10 cellular contexts compared by ENCODE assay signal in genomic region chr22:45673482-45674175, GRCh38. TPM values are rescaled to one million over a fixed set of nuclear protein-coding genes. Genes with fewer than 3 reads are reported as not detected.
DNase-seq lines count a peak whose midpoint lies in the region; ATAC-seq and TF ChIP-seq lines count a peak whose summit lies in the region.
"Had no signal": no experiment of that assay in that cellular context is flagged by ENCODE, and none has a peak within 500 bp of the region (broad histone marks: within the 10 kb centered on the region; RNA-seq: fewer than 3 reads in every experiment).

No MANE protein-coding gene starts in this region.

- no peaks in the 10 kb centered on the region for H3K9me2 ChIP-seq in Loucy (replicated peaks; ENCODE audit: low read depth, low read length)

- H3K27me3 Mint-ChIP-seq in Caco-2 (ENCODE audit: insufficient read depth, unreplicated experiment), result no peaks in the 10 kb centered on the region
- no peaks in the 10 kb centered on the region for H3K27me3 Mint-ChIP-seq in activated naive CD8-positive, alpha-beta T cell
- peaks cover 0 to 4% (median 0%) of the 10 kb centered on the region in 5 donors for H3K27me3 Mint-ChIP-seq in naive thymus-derived CD4-positive, alpha-beta T cell

- peaks cover 73% of the 10 kb centered on the region for H3K79me2 ChIP-seq in Loucy (ENCODE audit: insufficient read depth, low read length)

- H3K9me3 ChIP-seq in Caco-2 (no peaks in the 10 kb centered on the region), Loucy (ENCODE audit: insufficient read depth, low read depth, low read length) (no peaks in the 10 kb centered on the region)
- H3K9me3 ChIP-seq in naive thymus-derived CD4-positive, alpha-beta T cell (ENCODE audit: control insufficient read depth in 2 of 3, low read length in 3 of 3), result no peaks in the 10 kb centered on the region

- peak overlapping the region; percentile 99 for H3K4me2 ChIP-seq in Loucy (ENCODE audit: low read depth, low read length, poor library complexity, severe bottlenecking)

- DNase-seq in Caco-2, result no peak
- DNase-seq in naive thymus-derived CD4-positive, alpha-beta T cell, result no peak
- DNase-seq in germinal center (ENCODE audit: low spot score), result no peak
- DNase-seq in Right ventricle myocardium superior, result no peak
- DNase-seq: left ventricle myocardium superior had no signal

- POLR2A ChIA-PET in Caco-2 (lab: Charles Lee), result no interaction called here
- POLR2A ChIA-PET in naive thymus-derived CD4-positive, alpha-beta T cell (lab: Charles Lee), result no interaction called here

- no peak overlapping the region for H3K27ac Mint-ChIP-seq in Caco-2 (ENCODE audit: unreplicated experiment)
- peak overlapping the region; percentile 90 for H3K27ac Mint-ChIP-seq in activated naive CD8-positive, alpha-beta T cell
- peak overlapping the region in 7 of 9 donors; percentile 9 to 78 (median 67) for H3K27ac Mint-ChIP-seq in naive thymus-derived CD4-positive, alpha-beta T cell

- peaks cover 12% of the 10 kb centered on the region for H3K36me3 Mint-ChIP-seq in Caco-2 (ENCODE audit: insufficient read depth, unreplicated experiment)
- H3K36me3 Mint-ChIP-seq in activated naive CD8-positive, alpha-beta T cell, result peaks cover 6% of the 10 kb centered on the region
- H3K36me3 Mint-ChIP-seq in naive thymus-derived CD4-positive, alpha-beta T cell, result peaks cover 0 to 13% (median 0%) of the 10 kb centered on the region in 5 donors

- H2AFZ ChIP-seq in Loucy (ENCODE audit: low read length), result no peak overlapping the region

- H3K4me1 ChIP-seq in Caco-2 (peaks cover 16% of the 10 kb centered on the region), Loucy (ENCODE audit: insufficient read depth, low read length, poor library complexity, severe bottlenecking) (peaks cover 62% of the 10 kb centered on the region)
- peaks cover 13 to 25% of the 10 kb centered on the region in 2 donors for H3K4me1 ChIP-seq in naive thymus-derived CD4-positive, alpha-beta T cell (ENCODE audit: control insufficient read depth in 2 of 2, insufficient read depth in 2 of 2, low read length in 2 of 2)

- ATAC-seq in naive thymus-derived CD4-positive, alpha-beta T cell, result no peak
- ATAC-seq in GM18505 (IDR thresholded peaks at IDR 0.05; ENCODE audit: unreplicated experiment), result no peak
- no peak for ATAC-seq in Right ventricle myocardium superior (ENCODE audit: poor library complexity)
- ATAC-seq in HG02885 (IDR thresholded peaks at IDR 0.05; ENCODE audit: poor library complexity, unreplicated experiment), result no peak
- ATAC-seq: left ventricle myocardium superior, Right ventricle myocardium inferior had no signal

- H4K20me1 ChIP-seq in Loucy (ENCODE audit: insufficient read depth, low read length, poor library complexity, severe bottlenecking), result peaks cover 60% of the 10 kb centered on the region

- CTCF ChIA-PET in Caco-2 (lab: Charles Lee), result no interaction called here
- CTCF ChIA-PET in naive thymus-derived CD4-positive, alpha-beta T cell (lab: Charles Lee), result no interaction called here

- no peak for TF ChIP-seq POLR2A in GM18505 (IDR thresholded peaks at IDR 0.05; ENCODE audit: borderline replicate concordance, extremely low read depth, insufficient read depth, insufficient read length)

- peak overlapping the region; percentile 83 for H3K4me3 Mint-ChIP-seq in Caco-2 (ENCODE audit: unreplicated experiment)
- H3K4me3 Mint-ChIP-seq in activated naive CD8-positive, alpha-beta T cell, result peak overlapping the region; percentile 93
- H3K4me3 Mint-ChIP-seq in naive thymus-derived CD4-positive, alpha-beta T cell, result peak overlapping the region; percentile 85 to 95 (median 86)

- no peaks in the 10 kb centered on the region for H3F3A ChIP-seq in Loucy (ENCODE audit: low read depth)

- no peak overlapping the region for H3K27ac ChIP-seq in naive thymus-derived CD4-positive, alpha-beta T cell (ENCODE audit: low read depth, low read length)

- H3K27me3 ChIP-seq in Caco-2 (replicated peaks; ENCODE audit: control insufficient read depth, insufficient read depth, low read length) (no peaks in the 10 kb centered on the region; the same call in 1 of the 2 replicates), Loucy (ENCODE audit: insufficient read depth, low read length, poor library complexity, severe bottlenecking) (no peaks in the 10 kb centered on the region)
- H3K27me3 ChIP-seq in naive thymus-derived CD4-positive, alpha-beta T cell (ENCODE audit: control insufficient read depth in 2 of 2, insufficient read depth in 2 of 2, low read length in 2 of 2), result no peaks in the 10 kb centered on the region

- H3K9ac ChIP-seq in Loucy (ENCODE audit: low read depth, low read length, poor library complexity, severe bottlenecking), result peak overlapping the region; percentile 90

- no TSS peak for BruUV-seq in Caco-2 (replicated peaks; lab: Mats Ljungman, UMichigan)

- TF ChIP-seq CTCF in Caco-2 (IDR thresholded peaks at IDR 0.05; ENCODE audit: insufficient read depth in 1 of 2, low read depth in 1 of 2, low read length in 1 of 2, severe bottlenecking in 1 of 2, unreplicated experiment in 1 of 2) (no peak), Loucy (conservative IDR thresholded peaks at IDR 0.05; ENCODE audit: low read length) (no peak)

- no peaks in the 10 kb centered on the region for H3K9me3 Mint-ChIP-seq in Caco-2 (ENCODE audit: unreplicated experiment)
- H3K9me3 Mint-ChIP-seq in activated naive CD8-positive, alpha-beta T cell (ENCODE audit: low read depth), result no peaks in the 10 kb centered on the region
- H3K9me3 Mint-ChIP-seq in naive thymus-derived CD4-positive, alpha-beta T cell, result peaks cover 0 to 2% (median 0%) of the 10 kb centered on the region in 11 donors

- H3K4me1 Mint-ChIP-seq in Caco-2 (ENCODE audit: low read depth, unreplicated experiment), result peaks cover 15% of the 10 kb centered on the region
- peaks cover 47% of the 10 kb centered on the region for H3K4me1 Mint-ChIP-seq in activated naive CD8-positive, alpha-beta T cell (ENCODE audit: low read depth)
- peaks cover 23 to 59% (median 50%) of the 10 kb centered on the region in 7 donors for H3K4me1 Mint-ChIP-seq in naive thymus-derived CD4-positive, alpha-beta T cell

- intact Hi-C loops in Caco-2 (cut with micrococcal nuclease; ENCODE audit: unreplicated experiment), result no loop called here
- intact Hi-C loops in naive thymus-derived CD4-positive, alpha-beta T cell (cut with micrococcal nuclease), result loop anchor here (5.0 to 10.0 kb wide), 2 partner anchors 904 to 1061 kb away; partner anchors contain the start of gene CERK (in 1 of the 2)
- intact Hi-C loops in Right ventricle myocardium superior (cut with DNase I), result no loop called here

- H3K4me3 ChIP-seq in Caco-2 (ENCODE audit: low read depth, low read length) (no peak overlapping the region), Loucy (ENCODE audit: low read length, poor library complexity, severe bottlenecking) (peak overlapping the region; percentile 99)
- H3K4me3 ChIP-seq in naive thymus-derived CD4-positive, alpha-beta T cell (ENCODE audit: low read length), result peak overlapping the region; percentile 49

- no peaks in the 10 kb centered on the region for H3K36me3 ChIP-seq in Caco-2 (ENCODE audit: control insufficient read depth, insufficient read depth, low read length)
- H3K36me3 ChIP-seq in Loucy (ENCODE audit: insufficient read depth, low read length), result no peaks in the 10 kb centered on the region
- peaks cover 0 to 4% (median 0%) of the 10 kb centered on the region in 3 experiments for H3K36me3 ChIP-seq in naive thymus-derived CD4-positive, alpha-beta T cell (ENCODE audit: control insufficient read depth in 2 of 3, insufficient read depth in 3 of 3, low read length in 3 of 3)

RNA-seq across cellular contexts. Expression of gene ATXN10, which starts 2.0 kb away (rescaled TPM):
- total RNA-seq in Caco-2 (2022) (132 and 155 TPM in 2 replicates), Right ventricle myocardium superior (119 TPM)
- 10 to 100 TPM; 64.2 to 85.7 (median 73.1) TPM for total RNA-seq in naive thymus-derived CD4-positive, alpha-beta T cell
- polyA plus RNA-seq in naive thymus-derived CD4-positive, alpha-beta T cell, result 100 to 1,000 TPM; 102 to 105 TPM

Comparison
In these comparisons a context has a peak if more than half of its experiments do, and no peak if none do; other contexts are left out.
1. intact Hi-C loops: an anchor here in naive thymus-derived CD4-positive, alpha-beta T cell (5.0 to 10.0 kb wide); none called in Caco-2 and Right ventricle myocardium superior.